Comparison of ENCODE assay signal across 11 cellular contexts in the genomic region with DNA sequence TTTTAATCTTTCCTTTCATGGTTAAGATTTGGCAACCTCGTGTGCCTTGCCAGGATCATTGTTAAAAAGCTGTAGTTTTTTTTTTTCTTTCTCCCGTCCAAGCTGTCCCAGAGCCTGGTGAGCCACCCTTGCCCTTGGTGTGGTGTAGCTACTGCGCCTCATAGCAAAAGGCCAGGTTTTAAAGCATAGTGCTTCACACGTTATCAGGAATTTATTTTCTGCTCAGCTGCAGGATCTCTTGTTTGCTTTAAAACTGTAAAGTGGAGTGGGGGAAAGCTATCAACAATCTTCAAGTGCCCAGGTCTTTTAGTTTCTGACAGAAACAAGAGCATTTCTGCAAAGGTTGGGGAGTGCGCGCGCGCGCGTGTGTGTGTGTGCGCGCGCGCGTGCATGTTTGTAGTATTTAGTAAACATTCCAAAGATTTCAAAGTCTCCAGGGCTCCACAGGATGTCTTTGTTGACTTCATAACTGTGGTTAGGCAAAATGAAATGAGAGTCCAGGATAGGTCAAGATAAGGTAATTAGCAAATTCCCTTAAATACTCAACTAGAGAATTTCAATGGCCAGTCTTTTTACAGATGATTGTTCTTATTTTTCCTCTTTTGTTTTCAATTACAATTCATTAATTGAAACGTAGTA. TPM values are rescaled to one million over a fixed set of nuclear protein-coding genes. Genes with fewer than 3 reads are reported as not detected.
DNase-seq lines count a peak whose midpoint lies in the region; ATAC-seq and TF ChIP-seq lines count a peak whose summit lies in the region.
"Had no signal": no experiment of that assay in that cellular context is flagged by ENCODE, and none has a peak within 500 bp of the region (broad histone marks: within the 10 kb centered on the region; RNA-seq: fewer than 3 reads in every experiment).

No MANE protein-coding gene starts in this region.

- no peak overlapping the region for H3K23ac ChIP-seq in trophoblast cell (ENCODE audit: low read length)

- H3K4me3 ChIP-seq in fibroblast of lung (replicated peaks in 1 of 4; ENCODE audit: control extremely low read depth in 1 of 4, insufficient read depth in 1 of 4, low read depth in 3 of 4, low read length in 4 of 4) (no peak overlapping the region), trophoblast cell (ENCODE audit: low read depth, low read length) (no peak overlapping the region)
- H3K4me3 ChIP-seq in CD8-positive, alpha-beta T cell (ENCODE audit: low read depth, low read length): no peak overlapping the region
- H3K4me3 ChIP-seq: colonic mucosa, suprapubic skin had no signal

- H3K36me3 ChIP-seq in fibroblast of lung (ENCODE audit: control insufficient read depth, insufficient read depth, low read length) (no peaks in the 10 kb centered on the region), trophoblast cell (ENCODE audit: control insufficient read depth in 1 of 2, insufficient read depth in 2 of 2, low read length in 2 of 2) (no peaks in the 10 kb centered on the region)
- no peaks in the 10 kb centered on the region for H3K36me3 ChIP-seq in CD8-positive, alpha-beta T cell (ENCODE audit: insufficient read depth, low read length)
- H3K36me3 ChIP-seq: colonic mucosa, suprapubic skin had no signal

- H4K8ac ChIP-seq in trophoblast cell (ENCODE audit: low read depth, low read length): no peak overlapping the region

- H3K9me3 Mint-ChIP-seq in CD8-positive, alpha-beta T cell: no peaks in the 10 kb centered on the region

- H4K12ac ChIP-seq in trophoblast cell (ENCODE audit: low read depth, low read length): no peak overlapping the region

- POLR2A ChIA-PET in CD8-positive, alpha-beta T cell (lab: Charles Lee): no interaction called here

- H3K4me3 Mint-ChIP-seq in CD8-positive, alpha-beta T cell: no peak overlapping the region

- H3K4me1 ChIP-seq in fibroblast of lung (ENCODE audit: control insufficient read depth, extremely low read depth, insufficient read depth, low read length): no peaks in the 10 kb centered on the region
- peaks cover 0 to 5% of the 10 kb centered on the region in 2 experiments for H3K4me1 ChIP-seq in trophoblast cell (ENCODE audit: control insufficient read depth in 1 of 2, insufficient read depth in 2 of 2, low read length in 2 of 2)
- no peaks in the 10 kb centered on the region for H3K4me1 ChIP-seq in CD8-positive, alpha-beta T cell (ENCODE audit: insufficient read depth, low read length)
- H3K4me1 ChIP-seq: colonic mucosa, suprapubic skin had no signal

- H3K36me3 Mint-ChIP-seq in CD8-positive, alpha-beta T cell: no peaks in the 10 kb centered on the region

- no peak overlapping the region for H3K27ac Mint-ChIP-seq in CD8-positive, alpha-beta T cell

- H3K4ac ChIP-seq in trophoblast cell (ENCODE audit: low read depth, low read length): no peak overlapping the region

- H2BK120ac ChIP-seq in trophoblast cell (ENCODE audit: insufficient read depth, low read length, poor library complexity): no peak overlapping the region

- CTCF ChIA-PET in CD8-positive, alpha-beta T cell (lab: Charles Lee): interaction anchor here (1.1 kb wide), 1 partner anchor 109 kb away, joined by 3 read pairs; no protein-coding TSS in a partner anchor

- H3K9ac ChIP-seq in fibroblast of lung (ENCODE audit: insufficient read depth, low read length): no peak overlapping the region
- no peak overlapping the region for H3K9ac ChIP-seq in trophoblast cell (ENCODE audit: low read length)

- no peak for TF ChIP-seq CTCF in fibroblast of lung (conservative IDR thresholded peaks at IDR 0.05 in 1 of 2, IDR thresholded peaks at IDR 0.05 in 1 of 2; ENCODE audit: low read depth in 1 of 2, low read length in 2 of 2)
- TF ChIP-seq CTCF in CD8-positive, alpha-beta T cell (IDR thresholded peaks at IDR 0.05): no peak

- no peaks in the 10 kb centered on the region for H3K4me1 Mint-ChIP-seq in CD8-positive, alpha-beta T cell (ENCODE audit: low read depth)

- DNase-seq in H4 (ENCODE audit: low spot score) (peak; percentile 68), NCI-H226 (peak; percentile 16), fibroblast of lung (ENCODE audit: low read depth in 2 of 2) (peak; percentile 13 to 57), trophoblast cell (peak; percentile 18 to 45)
- no peak for DNase-seq in CD8-positive, alpha-beta T cell
- DNase-seq: colonic mucosa, KBM-7, NCI-H82 had no signal

- H3K27me3 ChIP-seq in fibroblast of lung (ENCODE audit: control insufficient read depth, insufficient read depth, low read length) (no peaks in the 10 kb centered on the region), trophoblast cell (ENCODE audit: insufficient read depth, low read length) (no peaks in the 10 kb centered on the region)
- peaks cover 4% of the 10 kb centered on the region for H3K27me3 ChIP-seq in CD8-positive, alpha-beta T cell (ENCODE audit: insufficient read depth, low read length)
- H3K27me3 ChIP-seq: colonic mucosa had no signal

- H3K27me3 Mint-ChIP-seq in CD8-positive, alpha-beta T cell (ENCODE audit: low read depth): peaks cover 38% of the 10 kb centered on the region

- no peak overlapping the region for H3K4me2 ChIP-seq in fibroblast of lung (ENCODE audit: extremely low read depth, insufficient read depth, low read length)
- H3K4me2 ChIP-seq in trophoblast cell (ENCODE audit: low read length): peak overlapping the region; percentile 50

- no peak overlapping the region for H4K91ac ChIP-seq in trophoblast cell (ENCODE audit: low read depth, low read length)

- H3K79me2 ChIP-seq in fibroblast of lung (ENCODE audit: control insufficient read depth, insufficient read depth, low read length) (no peaks in the 10 kb centered on the region), trophoblast cell (ENCODE audit: control insufficient read depth, insufficient read depth, low read length, poor library complexity) (peaks cover 1% of the 10 kb centered on the region)

- no peak overlapping the region for H3K14ac ChIP-seq in trophoblast cell (ENCODE audit: low read length)

- no peaks in the 10 kb centered on the region for H4K20me1 ChIP-seq in fibroblast of lung (ENCODE audit: control insufficient read depth, extremely low read depth, insufficient read depth, low read length)

- H3K27ac ChIP-seq in fibroblast of lung (ENCODE audit: insufficient read depth, low read length): no peak overlapping the region
- no peak overlapping the region for H3K27ac ChIP-seq in trophoblast cell (ENCODE audit: low read depth, low read length)
- no peak overlapping the region for H3K27ac ChIP-seq in CD8-positive, alpha-beta T cell (ENCODE audit: low read depth, low read length)
- H3K27ac ChIP-seq: colonic mucosa, suprapubic skin had no signal

- no peak overlapping the region for H2AFZ ChIP-seq in fibroblast of lung (ENCODE audit: low read length)
- no peak overlapping the region for H2AFZ ChIP-seq in trophoblast cell (ENCODE audit: insufficient read depth, low read length, poor library complexity)

- H3K9me3 ChIP-seq in fibroblast of lung (ENCODE audit: control insufficient read depth, insufficient read depth, low read depth, low read length): no peaks in the 10 kb centered on the region
- no peaks in the 10 kb centered on the region for H3K9me3 ChIP-seq in trophoblast cell (ENCODE audit: insufficient read depth, low read depth, low read length)
- no peaks in the 10 kb centered on the region for H3K9me3 ChIP-seq in CD8-positive, alpha-beta T cell (ENCODE audit: low read length)
- H3K9me3 ChIP-seq: colonic mucosa, suprapubic skin had no signal

- H3K18ac ChIP-seq in trophoblast cell (ENCODE audit: low read length): no peak overlapping the region

- no peak overlapping the region for H2BK12ac ChIP-seq in trophoblast cell (ENCODE audit: low read length)

- intact Hi-C loops in CD8-positive, alpha-beta T cell (cut with DNase I, micrococcal nuclease): no loop called here

- WGBS in trophoblast cell (ENCODE audit: extremely low coverage, insufficient coverage, insufficient read length): no CpG with 5 or more reads among the region's 16 CpGs

- H2AK5ac ChIP-seq in trophoblast cell (ENCODE audit: low read length): no peak overlapping the region

- peaks cover 2% of the 10 kb centered on the region for H3K79me1 ChIP-seq in trophoblast cell (ENCODE audit: low read length)

- no peak for ATAC-seq in CD8-positive, alpha-beta T cell
- ATAC-seq in HG02981 (IDR thresholded peaks at IDR 0.05; ENCODE audit: unreplicated experiment): no peak
- no peak for ATAC-seq in HG03378 (IDR thresholded peaks at IDR 0.05; ENCODE audit: unreplicated experiment)

- peak overlapping the region; percentile 79 for H2BK5ac ChIP-seq in trophoblast cell (ENCODE audit: low read depth, low read length, poor library complexity)

RNA-seq across cellular contexts. Expression of a gene that starts 45.5 kb away (rescaled TPM):
- total RNA-seq in H4 (2014; rRNA removed; shearing (Covaris generic)): 18.3 and 18.5 TPM in 2 replicates
- total RNA-seq in fibroblast of lung: 36.2 and 74.5 TPM in 2 replicates
- 22.4 and 25.5 TPM in 2 replicates for polyA plus RNA-seq in fibroblast of lung
- 21.6 and 24.6 TPM in 2 replicates for polyA plus RNA-seq in fibroblast of lung (2012)
- 33.5 and 66.1 TPM in 2 replicates for polyA minus RNA-seq in fibroblast of lung (ENCODE audit: low replicate concordance)
- polyA plus RNA-seq in trophoblast cell (2013): 5.5 and 6.1 TPM in 2 replicates
- total RNA-seq in CD8-positive, alpha-beta T cell: not detected

Comparison
In these comparisons a context has a peak if more than half of its experiments do, and no peak if none do; other contexts are left out.
1. DNase-seq: peak in H4 (single experiment), NCI-H226 (single experiment), fibroblast of lung (2 of 2) and trophoblast cell (2 of 2); none in CD8-positive, alpha-beta T cell (0 of 7).
2. RNA of a gene that starts 45.5 kb away (total RNA-seq): 36.2 to 74.5 TPM in fibroblast of lung and 18.3 to 18.5 TPM in H4; not detected in CD8-positive, alpha-beta T cell; every median in the first group is over 10 times any median in the second.